In the genomic region with DNA sequence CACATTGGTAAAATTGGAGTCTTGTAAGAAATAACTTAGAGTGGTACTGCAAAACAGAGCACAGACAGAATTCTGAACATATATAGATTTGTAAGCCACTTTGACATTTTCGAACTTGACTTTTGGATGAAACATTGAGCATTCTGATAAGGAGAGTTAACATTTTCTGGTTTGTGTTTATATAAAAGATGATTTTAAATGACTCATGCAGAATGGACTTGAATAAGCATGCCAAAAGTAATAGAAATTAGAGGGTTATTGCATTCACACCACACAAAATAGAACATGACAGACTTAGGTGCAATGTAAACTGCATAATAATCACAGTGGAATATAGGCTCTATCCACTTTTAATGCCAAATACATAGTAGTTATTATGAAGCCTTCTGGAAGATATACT, we compare ENCODE assay signal across 19 cellular contexts.
DNase-seq lines count a peak whose midpoint lies in the region; FAIRE-seq and TF ChIP-seq lines count a peak whose summit lies in the region.
"Had no signal": no experiment of that assay in that cellular context is flagged by ENCODE, and none has a peak within 500 bp of the region (broad histone marks: within the 10 kb centered on the region; RNA-seq: fewer than 3 reads in every experiment).

No MANE protein-coding gene starts in this region.

- H3K36me3 Mint-ChIP-seq in activated naive CD4-positive, alpha-beta T cell treated with anti-CD3 and anti-CD28 coated beads for 36 hours (ENCODE audit: low read depth), result no peaks in the 10 kb centered on the region
- H3K36me3 Mint-ChIP-seq: CD8-positive, alpha-beta T cell had no signal

- DNase-seq in NCI-H226 (peak; percentile 22), astrocyte of the hippocampus (ENCODE audit: low read depth, low spot score) (peak; percentile 5), endothelial cell of umbilical vein (ENCODE audit: low read depth, low spot score) (peak; percentile 41), fibroblast of pulmonary artery (ENCODE audit: low read depth) (peak; percentile 4), HuH-7.5 (ENCODE audit: low spot score) (no peak), NAMALWA (ENCODE audit: low spot score) (no peak), KBM-7 (no peak)
- no peak for DNase-seq in activated naive CD4-positive, alpha-beta T cell treated with anti-CD3 and anti-CD28 coated beads for 36 hours
- DNase-seq: CD8-positive, alpha-beta T cell; DMS 273 treated with DMSO at 0.1 percent for 48 hours; DMS53; DND-41; EL; HCEC 1CT had no signal

- TF ChIP-seq CTCF in endothelial cell of umbilical vein (IDR thresholded peaks at IDR 0.05; ENCODE audit: extremely low read depth in 1 of 2, insufficient read depth in 1 of 2, low read depth in 1 of 2, low read length in 2 of 2), result no peak
- TF ChIP-seq CTCF in fibroblast of pulmonary artery (IDR thresholded peaks at IDR 0.05; ENCODE audit: low read length, missing control alignments), result no peak

- POLR2A ChIA-PET in endothelial cell of umbilical vein (lab: Charles Lee), result no interaction called here

- H3K4me2 ChIP-seq in endothelial cell of umbilical vein (ENCODE audit: insufficient read depth, low read length), result peak overlapping the region; percentile 35
- H3K4me2 ChIP-seq: BLaER1 treated with 17β-estradiol and CSF1 and Interleukin-3, amounts not matched to agents 10 nM and 100 nM; GM23338 had no signal

- H3K79me2 ChIP-seq in endothelial cell of umbilical vein (ENCODE audit: control insufficient read depth, insufficient read depth, low read length), result no peaks in the 10 kb centered on the region

- no peak overlapping the region for H3K4me3 Mint-ChIP-seq in activated naive CD4-positive, alpha-beta T cell treated with anti-CD3 and anti-CD28 coated beads for 36 hours
- H3K4me3 Mint-ChIP-seq: B cell; CD8-positive, alpha-beta T cell; GM23338 had no signal

- CTCF ChIA-PET in endothelial cell of umbilical vein (lab: Charles Lee), result interaction anchor here (0.9 to 1.8 kb wide), 4 partner anchors 34 to 652 kb away, joined by 3 to 5 read pairs (median 3); no protein-coding TSS in a partner anchor
- CTCF ChIA-PET in activated naive CD4-positive, alpha-beta T cell treated with anti-CD3 and anti-CD28 coated beads for 36 hours (lab: Charles Lee), result no interaction called here

- peaks cover 4% of the 10 kb centered on the region for H3K27me3 Mint-ChIP-seq in activated naive CD4-positive, alpha-beta T cell treated with anti-CD3 and anti-CD28 coated beads for 36 hours (ENCODE audit: low read depth)
- H3K27me3 Mint-ChIP-seq: B cell had no signal

- H3K4me3 ChIP-seq in endothelial cell of umbilical vein (replicated peaks in 1 of 3; ENCODE audit: insufficient read depth in 1 of 3, low read depth in 1 of 3, low read length in 3 of 3) (no peak overlapping the region), fibroblast of pulmonary artery (replicated peaks; ENCODE audit: low read depth, low read length) (no peak overlapping the region)
- H3K4me3 ChIP-seq: BLaER1 treated with 17β-estradiol and CSF1 and Interleukin-3, amounts not matched to agents 10 nM and 100 nM; GM12878; GM23338 had no signal

- no peaks in the 10 kb centered on the region for H3K9me3 ChIP-seq in endothelial cell of umbilical vein (replicated peaks; ENCODE audit: control insufficient read depth, insufficient read depth, low read length)
- H3K9me3 ChIP-seq: BLaER1 treated with 17β-estradiol and CSF1 and Interleukin-3, amounts not matched to agents 10 nM and 100 nM had no signal

- H3K4me1 ChIP-seq in endothelial cell of umbilical vein (ENCODE audit: control insufficient read depth, extremely low read depth, insufficient read depth, low read length), result peaks cover 19% of the 10 kb centered on the region
- H3K4me1 ChIP-seq: BLaER1 treated with 17β-estradiol and CSF1 and Interleukin-3, amounts not matched to agents 10 nM and 100 nM had no signal

- H3K9ac ChIP-seq in endothelial cell of umbilical vein (replicated peaks; ENCODE audit: extremely low read depth, insufficient read depth, low read length), result no peak overlapping the region
- H3K9ac ChIP-seq: BLaER1 treated with 17β-estradiol and CSF1 and Interleukin-3, amounts not matched to agents 10 nM and 100 nM had no signal

- no peaks in the 10 kb centered on the region for H4K20me1 ChIP-seq in endothelial cell of umbilical vein (replicated peaks; ENCODE audit: control insufficient read depth, extremely low read depth, insufficient read depth, low read length)
- H4K20me1 ChIP-seq: BLaER1 treated with 17β-estradiol and CSF1 and Interleukin-3, amounts not matched to agents 10 nM and 100 nM had no signal

- H3K27me3 ChIP-seq in endothelial cell of umbilical vein (ENCODE audit: control insufficient read depth in 2 of 2, insufficient read depth in 2 of 2, low read length in 2 of 2), result no peaks in the 10 kb centered on the region
- H3K27me3 ChIP-seq: BLaER1 treated with 17β-estradiol and CSF1 and Interleukin-3, amounts not matched to agents 10 nM and 100 nM had no signal

- dilution Hi-C loops in endothelial cell of umbilical vein (cut with MboI; ENCODE audit: extremely low pct_ligation_motif_present, low sequenced_read_pairs), result no loop called here

- no peaks in the 10 kb centered on the region for H3K36me3 ChIP-seq in endothelial cell of umbilical vein (ENCODE audit: control insufficient read depth in 2 of 2, extremely low read depth in 1 of 2, insufficient read depth in 2 of 2, low read length in 2 of 2)
- H3K36me3 ChIP-seq: BLaER1 treated with 17β-estradiol and CSF1 and Interleukin-3, amounts not matched to agents 10 nM and 100 nM had no signal

- H3K4me1 Mint-ChIP-seq in activated naive CD4-positive, alpha-beta T cell treated with anti-CD3 and anti-CD28 coated beads for 36 hours (ENCODE audit: low read depth), result no peaks in the 10 kb centered on the region
- H3K4me1 Mint-ChIP-seq: B cell, GM23338 had no signal

- H3K9me1 ChIP-seq in endothelial cell of umbilical vein (replicated peaks; ENCODE audit: control insufficient read depth, extremely low read depth, insufficient read depth, low read length), result no peaks in the 10 kb centered on the region

- intact Hi-C loops in endothelial cell of umbilical vein (cut with micrococcal nuclease), result no loop called here
- intact Hi-C loops in activated naive CD4-positive, alpha-beta T cell treated with anti-CD3 and anti-CD28 coated beads for 36 hours (cut with micrococcal nuclease), result no loop called here

- H3K9me3 Mint-ChIP-seq in activated naive CD4-positive, alpha-beta T cell treated with anti-CD3 and anti-CD28 coated beads for 36 hours, result no peaks in the 10 kb centered on the region
- H3K9me3 Mint-ChIP-seq: GM23338 had no signal

- no TSS peak for BruUV-seq in endothelial cell of umbilical vein (replicated peaks; lab: Mats Ljungman, UMichigan)

- TF ChIP-seq POLR2A in endothelial cell of umbilical vein (IDR thresholded peaks at IDR 0.05; ENCODE audit: low read depth, low read length), result no peak

- no peak overlapping the region for H3K27ac Mint-ChIP-seq in activated naive CD4-positive, alpha-beta T cell treated with anti-CD3 and anti-CD28 coated beads for 36 hours
- H3K27ac Mint-ChIP-seq: B cell; CD8-positive, alpha-beta T cell; GM23338 had no signal

- in situ Hi-C loops in KBM-7 (cut with MboI; ENCODE audit: low pct_unique_long_range_greater_than_20kb, low sequenced_read_pairs), result no loop called here

- H2AFZ ChIP-seq in endothelial cell of umbilical vein (ENCODE audit: low read depth, low read length), result no peak overlapping the region
- H2AFZ ChIP-seq: GM23338 had no signal

- FAIRE-seq in endothelial cell of umbilical vein (lab: Jason Lieb, UNC), result no peak
- FAIRE-seq: GM12878, H54 had no signal

- H3K27ac ChIP-seq in endothelial cell of umbilical vein (ENCODE audit: insufficient read depth, low read depth, low read length), result no peak overlapping the region
- H3K27ac ChIP-seq: BLaER1 treated with 17β-estradiol and CSF1 and Interleukin-3, amounts not matched to agents 10 nM and 100 nM had no signal

TF ChIP-seq in endothelial cell of umbilical vein, 7 proteins besides CTCF, POLR2A, EP300 and RAD21:
- TF ChIP-seq GATA2 (IDR thresholded peaks at IDR 0.05; ENCODE audit: insufficient read depth, insufficient read length, low read depth, low read length), result no peak
- peak; percentile 37 for TF ChIP-seq FOS (IDR thresholded peaks at IDR 0.05; ENCODE audit: borderline replicate concordance, insufficient read depth, low read length)
- TF ChIP-seq JUN (IDR thresholded peaks at IDR 0.05; ENCODE audit: borderline replicate concordance, insufficient read depth, insufficient read length, low read depth), result no peak
- no peak for TF ChIP-seq EZH2 (IDR thresholded peaks at IDR 0.05; ENCODE audit: borderline replicate concordance, low read depth, low read length, severe bottlenecking)
- TF ChIP-seq MYC (IDR thresholded peaks at IDR 0.05; ENCODE audit: low read depth, low read length), result no peak
- TF ChIP-seq, protein P1, sequence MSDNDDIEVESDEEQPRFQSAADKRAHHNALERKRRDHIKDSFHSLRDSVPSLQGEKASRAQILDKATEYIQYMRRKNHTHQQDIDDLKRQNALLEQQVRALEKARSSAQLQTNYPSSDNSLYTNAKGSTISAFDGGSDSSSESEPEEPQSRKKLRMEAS (IDR thresholded peaks at IDR 0.05; ENCODE audit: insufficient read depth, insufficient read length), result no peak

Comparison
In these comparisons a context has a peak if more than half of its experiments do, and no peak if none do; other contexts are left out.
1. DNase-seq: peak in NCI-H226 (single experiment), astrocyte of the hippocampus (single experiment), endothelial cell of umbilical vein (single experiment) and fibroblast of pulmonary artery (single experiment); none in HuH-7.5 (single experiment), NAMALWA (single experiment), KBM-7 (single experiment) and activated naive CD4-positive, alpha-beta T cell treated with anti-CD3 and anti-CD28 coated beads for 36 hours (single experiment).